1 cellular context compared by ENCODE assay signal in genomic region chr4:93814141-93814540, GRCh38.
TF ChIP-seq lines count a peak whose summit lies in the region.

No MANE protein-coding gene starts in this region.

TF ChIP-seq in GM23338, 12 proteins besides CTCF, POLR2A, EP300 and RAD21 (continued from another document):
- TF ChIP-seq, protein P1, sequence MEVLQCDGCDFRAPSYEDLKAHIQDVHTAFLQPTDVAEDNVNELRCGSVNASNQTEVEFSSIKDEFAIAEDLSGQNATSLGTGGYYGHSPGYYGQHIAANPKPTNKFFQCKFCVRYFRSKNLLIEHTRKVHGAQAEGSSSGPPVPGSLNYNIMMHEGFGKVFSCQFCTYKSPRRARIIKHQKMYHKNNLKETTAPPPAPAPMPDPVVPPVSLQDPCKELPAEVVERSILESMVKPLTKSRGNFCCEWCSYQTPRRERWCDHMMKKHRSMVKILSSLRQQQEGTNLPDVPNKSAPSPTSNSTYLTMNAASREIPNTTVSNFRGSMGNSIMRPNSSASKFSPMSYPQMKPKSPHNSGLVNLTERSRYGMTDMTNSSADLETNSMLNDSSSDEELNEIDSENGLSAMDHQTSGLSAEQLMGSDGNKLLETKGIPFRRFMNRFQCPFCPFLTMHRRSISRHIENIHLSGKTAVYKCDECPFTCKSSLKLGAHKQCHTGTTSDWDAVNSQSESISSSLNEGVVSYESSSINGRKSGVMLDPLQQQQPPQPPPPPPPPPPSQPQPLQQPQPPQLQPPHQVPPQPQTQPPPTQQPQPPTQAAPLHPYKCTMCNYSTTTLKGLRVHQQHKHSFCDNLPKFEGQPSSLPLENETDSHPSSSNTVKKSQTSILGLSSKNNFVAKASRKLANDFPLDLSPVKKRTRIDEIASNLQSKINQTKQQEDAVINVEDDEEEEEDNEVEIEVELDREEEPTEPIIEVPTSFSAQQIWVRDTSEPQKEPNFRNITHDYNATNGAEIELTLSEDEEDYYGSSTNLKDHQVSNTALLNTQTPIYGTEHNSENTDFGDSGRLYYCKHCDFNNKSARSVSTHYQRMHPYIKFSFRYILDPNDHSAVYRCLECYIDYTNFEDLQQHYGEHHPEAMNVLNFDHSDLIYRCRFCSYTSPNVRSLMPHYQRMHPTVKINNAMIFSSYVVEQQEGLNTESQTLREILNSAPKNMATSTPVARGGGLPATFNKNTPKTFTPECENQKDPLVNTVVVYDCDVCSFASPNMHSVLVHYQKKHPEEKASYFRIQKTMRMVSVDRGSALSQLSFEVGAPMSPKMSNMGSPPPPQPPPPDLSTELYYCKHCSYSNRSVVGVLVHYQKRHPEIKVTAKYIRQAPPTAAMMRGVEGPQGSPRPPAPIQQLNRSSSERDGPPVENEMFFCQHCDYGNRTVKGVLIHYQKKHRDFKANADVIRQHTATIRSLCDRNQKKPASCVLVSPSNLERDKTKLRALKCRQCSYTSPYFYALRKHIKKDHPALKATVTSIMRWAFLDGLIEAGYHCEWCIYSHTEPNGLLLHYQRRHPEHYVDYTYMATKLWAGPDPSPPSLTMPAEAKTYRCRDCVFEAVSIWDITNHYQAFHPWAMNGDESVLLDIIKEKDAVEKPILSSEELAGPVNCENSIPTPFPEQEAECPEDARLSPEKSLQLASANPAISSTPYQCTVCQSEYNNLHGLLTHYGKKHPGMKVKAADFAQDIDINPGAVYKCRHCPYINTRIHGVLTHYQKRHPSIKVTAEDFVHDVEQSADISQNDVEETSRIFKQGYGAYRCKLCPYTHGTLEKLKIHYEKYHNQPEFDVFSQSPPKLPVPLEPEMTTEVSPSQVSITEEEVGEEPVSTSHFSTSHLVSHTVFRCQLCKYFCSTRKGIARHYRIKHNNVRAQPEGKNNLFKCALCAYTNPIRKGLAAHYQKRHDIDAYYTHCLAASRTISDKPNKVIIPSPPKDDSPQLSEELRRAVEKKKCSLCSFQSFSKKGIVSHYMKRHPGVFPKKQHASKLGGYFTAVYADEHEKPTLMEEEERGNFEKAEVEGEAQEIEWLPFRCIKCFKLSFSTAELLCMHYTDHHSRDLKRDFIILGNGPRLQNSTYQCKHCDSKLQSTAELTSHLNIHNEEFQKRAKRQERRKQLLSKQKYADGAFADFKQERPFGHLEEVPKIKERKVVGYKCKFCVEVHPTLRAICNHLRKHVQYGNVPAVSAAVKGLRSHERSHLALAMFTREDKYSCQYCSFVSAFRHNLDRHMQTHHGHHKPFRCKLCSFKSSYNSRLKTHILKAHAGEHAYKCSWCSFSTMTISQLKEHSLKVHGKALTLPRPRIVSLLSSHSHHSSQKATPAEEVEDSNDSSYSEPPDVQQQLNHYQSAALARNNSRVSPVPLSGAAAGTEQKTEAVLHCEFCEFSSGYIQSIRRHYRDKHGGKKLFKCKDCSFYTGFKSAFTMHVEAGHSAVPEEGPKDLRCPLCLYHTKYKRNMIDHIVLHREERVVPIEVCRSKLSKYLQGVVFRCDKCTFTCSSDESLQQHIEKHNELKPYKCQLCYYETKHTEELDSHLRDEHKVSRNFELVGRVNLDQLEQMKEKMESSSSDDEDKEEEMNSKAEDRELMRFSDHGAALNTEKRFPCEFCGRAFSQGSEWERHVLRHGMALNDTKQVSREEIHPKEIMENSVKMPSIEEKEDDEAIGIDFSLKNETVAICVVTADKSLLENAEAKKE (CRISPR knock-in tag; IDR thresholded peaks at IDR 0.05): no peak
- TF ChIP-seq EZH2 (IDR thresholded peaks at IDR 0.05; ENCODE audit: low read depth, unreplicated experiment): no peak
